In the genomic region with DNA sequence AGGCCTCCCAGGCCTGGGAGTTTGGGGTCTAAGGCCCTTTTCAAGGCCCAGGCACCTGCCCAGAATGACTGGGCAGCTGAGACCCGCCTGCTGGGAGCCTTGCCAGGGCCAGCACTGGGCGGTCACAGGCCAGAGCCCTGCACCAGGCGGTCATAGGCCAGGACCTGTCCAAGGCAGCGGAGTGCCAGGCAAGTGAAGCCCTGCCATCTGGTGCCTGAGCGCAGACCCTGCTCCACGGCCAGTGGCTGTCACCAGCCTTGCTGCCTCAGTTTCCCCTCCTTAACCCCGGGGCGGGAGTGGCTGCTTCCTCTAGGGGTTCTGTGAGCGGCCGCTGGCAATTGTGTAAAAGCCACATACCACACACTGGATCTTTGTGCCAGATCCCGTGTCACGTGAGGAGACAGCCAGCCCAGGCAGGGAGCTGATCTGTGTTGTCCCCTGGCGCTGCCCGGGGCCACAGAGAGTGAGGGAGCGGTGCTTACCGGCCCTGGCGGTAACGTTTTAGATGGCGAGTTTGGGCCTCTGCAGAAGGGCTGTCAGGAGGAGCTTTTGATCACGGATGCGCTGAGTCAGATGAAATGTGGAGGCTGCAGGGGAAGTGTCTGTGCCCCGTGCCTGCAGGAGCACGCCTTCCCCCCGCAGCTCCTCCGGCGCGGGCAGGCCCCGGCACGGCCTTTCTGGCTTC, we compare ENCODE assay signal across 1 cellular context.
TF ChIP-seq lines count a peak whose summit lies in the region.

No MANE protein-coding gene starts in this region.

TF ChIP-seq in HepG2, 621 proteins besides CTCF, POLR2A, EP300 and RAD21 (continued from another document and continues in another):
- TF ChIP-seq TBL1XR1 (IDR thresholded peaks at IDR 0.05; ENCODE audit: borderline replicate concordance, low read length, partially characterized antibody) (no peak), HOXA9 (CRISPR knock-in tag; IDR thresholded peaks at IDR 0.05; ENCODE audit: borderline replicate concordance) (no peak), SKIL (CRISPR knock-in tag; IDR thresholded peaks at IDR 0.05; ENCODE audit: borderline replicate concordance) (no peak), HMG20A (CRISPR knock-in tag; IDR thresholded peaks at IDR 0.05; ENCODE audit: borderline replicate concordance) (no peak), POLR2G (IDR thresholded peaks at IDR 0.05; ENCODE audit: low read depth, low read length) (no peak), ZNF816 (CRISPR knock-in tag; IDR thresholded peaks at IDR 0.05; ENCODE audit: borderline replicate concordance) (no peak), CCDC6 (CRISPR knock-in tag; IDR thresholded peaks at IDR 0.05) (no peak), SIX4 (CRISPR knock-in tag; IDR thresholded peaks at IDR 0.05) (no peak), REPIN1 (CRISPR knock-in tag; IDR thresholded peaks at IDR 0.05; ENCODE audit: borderline replicate concordance, low read depth) (no peak), ATF1 (CRISPR knock-in tag; IDR thresholded peaks at IDR 0.05) (no peak), ZZZ3 (CRISPR knock-in tag; IDR thresholded peaks at IDR 0.05; ENCODE audit: borderline replicate concordance) (no peak), CAMTA2 (CRISPR knock-in tag; IDR thresholded peaks at IDR 0.05; ENCODE audit: borderline replicate concordance) (0 out of 2 replicates have a peak, but pooled peaks have one; percentile 25), NFKB2 (CRISPR knock-in tag; IDR thresholded peaks at IDR 0.05; ENCODE audit: borderline replicate concordance) (peak; percentile 43; the same call in 1 of the 2 replicates), NKX3-1 (CRISPR knock-in tag; IDR thresholded peaks at IDR 0.05) (no peak), ZNF724P (CRISPR knock-in tag; IDR thresholded peaks at IDR 0.05; ENCODE audit: borderline replicate concordance) (0 out of 2 replicates have a peak, but pooled peaks have one; percentile 26), ARNTL (CRISPR knock-in tag; IDR thresholded peaks at IDR 0.05) (0 out of 2 replicates have a peak, but pooled peaks have one; percentile 6), SRY (CRISPR knock-in tag; IDR thresholded peaks at IDR 0.05) (peak; percentile 20; the same call in 1 of the 2 replicates), E2F5 (CRISPR knock-in tag; conservative IDR thresholded peaks at IDR 0.05) (no peak), ZNF777 (CRISPR knock-in tag; IDR thresholded peaks at IDR 0.05) (peak; percentile 6; the same call in 1 of the 2 replicates), SAP130 (CRISPR knock-in tag; IDR thresholded peaks at IDR 0.05; ENCODE audit: low read depth) (0 out of 2 replicates have a peak, but pooled peaks have one; percentile 42), ZNF563 (CRISPR knock-in tag; IDR thresholded peaks at IDR 0.05) (no peak), SYNCRIP (IDR thresholded peaks at IDR 0.05; ENCODE audit: insufficient read depth, low read depth, low read length) (no peak), ZBTB42 (CRISPR knock-in tag; IDR thresholded peaks at IDR 0.05) (no peak), TARDBP (CRISPR knock-in tag; IDR thresholded peaks at IDR 0.05) (no peak), ZSCAN31 (CRISPR knock-in tag; IDR thresholded peaks at IDR 0.05; ENCODE audit: low read depth) (no peak), ATAD3A (CRISPR knock-in tag; IDR thresholded peaks at IDR 0.05) (no peak), ZC3H4 (CRISPR knock-in tag; IDR thresholded peaks at IDR 0.05; ENCODE audit: borderline replicate concordance) (no peak), NFATC3 (CRISPR knock-in tag; IDR thresholded peaks at IDR 0.05) (no peak), HOXA3 (CRISPR knock-in tag; IDR thresholded peaks at IDR 0.05) (no peak), MIER2 (CRISPR knock-in tag; IDR thresholded peaks at IDR 0.05) (no peak), MAFG (CRISPR knock-in tag; IDR thresholded peaks at IDR 0.05) (0 out of 2 replicates have a peak, but pooled peaks have one; percentile 44), NCOR1 (IDR thresholded peaks at IDR 0.05; ENCODE audit: borderline replicate concordance, low read length) (no peak), NR1H2 (CRISPR knock-in tag; IDR thresholded peaks at IDR 0.05; ENCODE audit: borderline replicate concordance, low read depth) (no peak), ZNF7 (CRISPR knock-in tag; IDR thresholded peaks at IDR 0.05) (no peak), WIZ (CRISPR knock-in tag; IDR thresholded peaks at IDR 0.05) (no peak), GTF2F1 (IDR thresholded peaks at IDR 0.05; ENCODE audit: low read length) (no peak), ARHGAP35 (CRISPR knock-in tag; IDR thresholded peaks at IDR 0.05; ENCODE audit: borderline replicate concordance) (no peak), TOPORS (CRISPR knock-in tag; IDR thresholded peaks at IDR 0.05) (no peak), CBFB (CRISPR knock-in tag; IDR thresholded peaks at IDR 0.05) (no peak), ZNF496 (CRISPR knock-in tag; IDR thresholded peaks at IDR 0.05; ENCODE audit: insufficient replicate concordance) (no peak), ZNF12 (CRISPR knock-in tag; IDR thresholded peaks at IDR 0.05) (no peak), FOXJ3 (CRISPR knock-in tag; IDR thresholded peaks at IDR 0.05; ENCODE audit: borderline replicate concordance) (no peak), TMF1 (CRISPR knock-in tag; IDR thresholded peaks at IDR 0.05; ENCODE audit: low read depth) (no peak), HDAC2 (CRISPR knock-in tag; IDR thresholded peaks at IDR 0.05) (no peak), CCAR2 (optimal IDR thresholded peaks at IDR 0.05; ENCODE audit: low read depth, low read length) (no peak), ZBTB20 (CRISPR knock-in tag; IDR thresholded peaks at IDR 0.05; ENCODE audit: borderline replicate concordance, low read depth) (no peak)
- TF ChIP-seq, protein P1, sequence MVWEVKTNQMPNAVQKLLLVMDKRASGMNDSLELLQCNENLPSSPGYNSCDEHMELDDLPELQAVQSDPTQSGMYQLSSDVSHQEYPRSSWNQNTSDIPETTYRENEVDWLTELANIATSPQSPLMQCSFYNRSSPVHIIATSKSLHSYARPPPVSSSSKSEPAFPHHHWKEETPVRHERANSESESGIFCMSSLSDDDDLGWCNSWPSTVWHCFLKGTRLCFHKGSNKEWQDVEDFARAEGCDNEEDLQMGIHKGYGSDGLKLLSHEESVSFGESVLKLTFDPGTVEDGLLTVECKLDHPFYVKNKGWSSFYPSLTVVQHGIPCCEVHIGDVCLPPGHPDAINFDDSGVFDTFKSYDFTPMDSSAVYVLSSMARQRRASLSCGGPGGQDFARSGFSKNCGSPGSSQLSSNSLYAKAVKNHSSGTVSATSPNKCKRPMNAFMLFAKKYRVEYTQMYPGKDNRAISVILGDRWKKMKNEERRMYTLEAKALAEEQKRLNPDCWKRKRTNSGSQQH (CRISPR knock-in tag; IDR thresholded peaks at IDR 0.05; ENCODE audit: low read depth): no peak
- TF ChIP-seq, protein P2, sequence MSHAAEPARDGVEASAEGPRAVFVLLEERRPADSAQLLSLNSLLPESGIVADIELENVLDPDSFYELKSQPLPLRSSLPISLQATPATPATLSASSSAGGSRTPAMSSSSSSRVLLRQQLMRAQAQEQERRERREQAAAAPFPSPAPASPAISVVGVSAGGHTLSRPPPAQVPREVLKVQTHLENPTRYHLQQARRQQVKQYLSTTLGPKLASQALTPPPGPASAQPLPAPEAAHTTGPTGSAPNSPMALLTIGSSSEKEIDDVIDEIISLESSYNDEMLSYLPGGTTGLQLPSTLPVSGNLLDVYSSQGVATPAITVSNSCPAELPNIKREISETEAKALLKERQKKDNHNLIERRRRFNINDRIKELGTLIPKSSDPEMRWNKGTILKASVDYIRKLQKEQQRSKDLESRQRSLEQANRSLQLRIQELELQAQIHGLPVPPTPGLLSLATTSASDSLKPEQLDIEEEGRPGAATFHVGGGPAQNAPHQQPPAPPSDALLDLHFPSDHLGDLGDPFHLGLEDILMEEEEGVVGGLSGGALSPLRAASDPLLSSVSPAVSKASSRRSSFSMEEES (CRISPR knock-in tag; IDR thresholded peaks at IDR 0.05): peak; percentile 76
- TF ChIP-seq, protein P3, sequence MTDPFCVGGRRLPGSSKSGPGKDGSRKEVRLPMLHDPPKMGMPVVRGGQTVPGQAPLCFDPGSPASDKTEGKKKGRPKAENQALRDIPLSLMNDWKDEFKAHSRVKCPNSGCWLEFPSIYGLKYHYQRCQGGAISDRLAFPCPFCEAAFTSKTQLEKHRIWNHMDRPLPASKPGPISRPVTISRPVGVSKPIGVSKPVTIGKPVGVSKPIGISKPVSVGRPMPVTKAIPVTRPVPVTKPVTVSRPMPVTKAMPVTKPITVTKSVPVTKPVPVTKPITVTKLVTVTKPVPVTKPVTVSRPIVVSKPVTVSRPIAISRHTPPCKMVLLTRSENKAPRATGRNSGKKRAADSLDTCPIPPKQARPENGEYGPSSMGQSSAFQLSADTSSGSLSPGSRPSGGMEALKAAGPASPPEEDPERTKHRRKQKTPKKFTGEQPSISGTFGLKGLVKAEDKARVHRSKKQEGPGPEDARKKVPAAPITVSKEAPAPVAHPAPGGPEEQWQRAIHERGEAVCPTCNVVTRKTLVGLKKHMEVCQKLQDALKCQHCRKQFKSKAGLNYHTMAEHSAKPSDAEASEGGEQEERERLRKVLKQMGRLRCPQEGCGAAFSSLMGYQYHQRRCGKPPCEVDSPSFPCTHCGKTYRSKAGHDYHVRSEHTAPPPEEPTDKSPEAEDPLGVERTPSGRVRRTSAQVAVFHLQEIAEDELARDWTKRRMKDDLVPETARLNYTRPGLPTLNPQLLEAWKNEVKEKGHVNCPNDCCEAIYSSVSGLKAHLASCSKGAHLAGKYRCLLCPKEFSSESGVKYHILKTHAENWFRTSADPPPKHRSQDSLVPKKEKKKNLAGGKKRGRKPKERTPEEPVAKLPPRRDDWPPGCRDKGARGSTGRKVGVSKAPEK (CRISPR knock-in tag; IDR thresholded peaks at IDR 0.05; ENCODE audit: borderline replicate concordance): no peak
- TF ChIP-seq, protein P4, sequence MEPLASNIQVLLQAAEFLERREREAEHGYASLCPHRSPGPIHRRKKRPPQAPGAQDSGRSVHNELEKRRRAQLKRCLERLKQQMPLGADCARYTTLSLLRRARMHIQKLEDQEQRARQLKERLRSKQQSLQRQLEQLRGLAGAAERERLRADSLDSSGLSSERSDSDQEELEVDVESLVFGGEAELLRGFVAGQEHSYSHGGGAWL (CRISPR knock-in tag; IDR thresholded peaks at IDR 0.05): 0 out of 2 replicates have a peak, but pooled peaks have one; percentile 5
- TF ChIP-seq, protein P5, sequence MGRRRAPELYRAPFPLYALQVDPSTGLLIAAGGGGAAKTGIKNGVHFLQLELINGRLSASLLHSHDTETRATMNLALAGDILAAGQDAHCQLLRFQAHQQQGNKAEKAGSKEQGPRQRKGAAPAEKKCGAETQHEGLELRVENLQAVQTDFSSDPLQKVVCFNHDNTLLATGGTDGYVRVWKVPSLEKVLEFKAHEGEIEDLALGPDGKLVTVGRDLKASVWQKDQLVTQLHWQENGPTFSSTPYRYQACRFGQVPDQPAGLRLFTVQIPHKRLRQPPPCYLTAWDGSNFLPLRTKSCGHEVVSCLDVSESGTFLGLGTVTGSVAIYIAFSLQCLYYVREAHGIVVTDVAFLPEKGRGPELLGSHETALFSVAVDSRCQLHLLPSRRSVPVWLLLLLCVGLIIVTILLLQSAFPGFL (CRISPR knock-in tag; IDR thresholded peaks at IDR 0.05): no peak
- TF ChIP-seq, protein P6, sequence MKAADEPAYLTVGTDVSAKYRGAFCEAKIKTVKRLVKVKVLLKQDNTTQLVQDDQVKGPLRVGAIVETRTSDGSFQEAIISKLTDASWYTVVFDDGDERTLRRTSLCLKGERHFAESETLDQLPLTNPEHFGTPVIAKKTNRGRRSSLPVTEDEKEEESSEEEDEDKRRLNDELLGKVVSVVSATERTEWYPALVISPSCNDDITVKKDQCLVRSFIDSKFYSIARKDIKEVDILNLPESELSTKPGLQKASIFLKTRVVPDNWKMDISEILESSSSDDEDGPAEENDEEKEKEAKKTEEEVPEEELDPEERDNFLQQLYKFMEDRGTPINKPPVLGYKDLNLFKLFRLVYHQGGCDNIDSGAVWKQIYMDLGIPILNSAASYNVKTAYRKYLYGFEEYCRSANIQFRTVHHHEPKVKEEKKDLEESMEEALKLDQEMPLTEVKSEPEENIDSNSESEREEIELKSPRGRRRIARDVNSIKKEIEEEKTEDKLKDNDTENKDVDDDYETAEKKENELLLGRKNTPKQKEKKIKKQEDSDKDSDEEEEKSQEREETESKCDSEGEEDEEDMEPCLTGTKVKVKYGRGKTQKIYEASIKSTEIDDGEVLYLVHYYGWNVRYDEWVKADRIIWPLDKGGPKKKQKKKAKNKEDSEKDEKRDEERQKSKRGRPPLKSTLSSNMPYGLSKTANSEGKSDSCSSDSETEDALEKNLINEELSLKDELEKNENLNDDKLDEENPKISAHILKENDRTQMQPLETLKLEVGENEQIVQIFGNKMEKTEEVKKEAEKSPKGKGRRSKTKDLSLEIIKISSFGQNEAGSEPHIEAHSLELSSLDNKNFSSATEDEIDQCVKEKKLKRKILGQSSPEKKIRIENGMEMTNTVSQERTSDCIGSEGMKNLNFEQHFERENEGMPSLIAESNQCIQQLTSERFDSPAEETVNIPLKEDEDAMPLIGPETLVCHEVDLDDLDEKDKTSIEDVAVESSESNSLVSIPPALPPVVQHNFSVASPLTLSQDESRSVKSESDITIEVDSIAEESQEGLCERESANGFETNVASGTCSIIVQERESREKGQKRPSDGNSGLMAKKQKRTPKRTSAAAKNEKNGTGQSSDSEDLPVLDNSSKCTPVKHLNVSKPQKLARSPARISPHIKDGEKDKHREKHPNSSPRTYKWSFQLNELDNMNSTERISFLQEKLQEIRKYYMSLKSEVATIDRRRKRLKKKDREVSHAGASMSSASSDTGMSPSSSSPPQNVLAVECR (CRISPR knock-in tag; IDR thresholded peaks at IDR 0.05; ENCODE audit: borderline replicate concordance): no peak
